ENCODE assay signal across 1 cellular context in genomic region chr7:42096681-42097637, GRCh38.
TF ChIP-seq lines count a peak whose summit lies in the region.

No MANE protein-coding gene starts in this region.

TF ChIP-seq in WTC11, 78 proteins besides CTCF, POLR2A, EP300 and RAD21 (continued from another document):
- TF ChIP-seq ZNF121 (CRISPR knock-in tag; IDR thresholded peaks at IDR 0.05) (no peak), ZNF425 (CRISPR knock-in tag; conservative IDR thresholded peaks at IDR 0.05) (no peak)
